10 cellular contexts compared by ENCODE assay signal in the genomic region with DNA sequence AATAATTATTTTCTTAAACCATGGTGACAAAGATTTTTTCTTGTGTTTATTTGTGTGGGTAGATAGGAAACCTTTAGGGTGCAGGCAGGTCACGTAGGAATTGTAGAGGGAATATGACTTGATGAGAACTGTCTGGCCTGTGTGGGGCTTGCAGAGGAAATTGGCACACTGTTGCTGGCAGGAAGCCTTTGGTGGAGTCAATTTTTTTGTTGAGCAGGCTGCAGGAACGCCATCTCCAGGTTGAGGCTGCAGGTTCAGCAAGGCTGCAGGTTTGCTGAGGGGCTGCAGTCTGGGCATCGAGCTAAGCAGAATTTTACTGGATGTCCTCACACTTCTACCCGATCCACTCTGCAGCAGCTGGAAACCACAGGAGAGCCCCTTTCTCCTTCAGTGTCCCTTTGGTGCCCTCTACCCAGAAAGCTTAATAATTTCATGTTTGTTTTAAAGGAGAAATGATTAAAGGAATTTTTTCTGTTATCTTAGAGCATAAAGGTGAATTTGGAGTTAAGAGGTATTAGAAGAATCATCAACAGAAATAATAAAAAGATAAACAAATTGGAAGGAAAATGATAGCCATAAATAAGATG. TPM values are rescaled to one million over a fixed set of nuclear protein-coding genes. Genes with fewer than 3 reads are reported as not detected.
DNase-seq lines count a peak whose midpoint lies in the region; ATAC-seq and TF ChIP-seq lines count a peak whose summit lies in the region.
"Had no signal": no experiment of that assay in that cellular context is flagged by ENCODE, and none has a peak within 500 bp of the region (broad histone marks: within the 10 kb centered on the region; RNA-seq: fewer than 3 reads in every experiment).

No MANE protein-coding gene starts in this region.

- H3K9ac ChIP-seq in HCT116 (ENCODE audit: low read length): no peak overlapping the region

- H3K27me3 ChIP-seq in HCT116 (ENCODE audit: insufficient read depth, low read length) (no peaks in the 10 kb centered on the region), brain microvascular endothelial cell (replicated peaks) (no peaks in the 10 kb centered on the region)

- POLR2A ChIA-PET in HCT116 (lab: Charles Lee): no interaction called here

- H3K9me3 ChIP-seq in HCT116 (ENCODE audit: control insufficient read depth in 1 of 2, insufficient read depth in 1 of 2, low read depth in 1 of 2, low read length in 2 of 2): 0 out of 4 replicates have a peak, but pooled peaks cover 0 to 3% of the 10 kb centered on the region in 2 experiments

- TF ChIP-seq CTCF in AG10803 (conservative IDR thresholded peaks at IDR 0.05; ENCODE audit: low read length): peak; percentile 20
- no peak for TF ChIP-seq CTCF in HCT116 (IDR thresholded peaks at IDR 0.05 in 2 of 3, conservative IDR thresholded peaks at IDR 0.05 in 1 of 3; ENCODE audit: borderline replicate concordance in 1 of 3, insufficient read depth in 1 of 3, low read depth in 2 of 3, low read length in 2 of 3)
- TF ChIP-seq CTCF in brain microvascular endothelial cell (IDR thresholded peaks at IDR 0.05; ENCODE audit: low read depth, low read length, missing control alignments): peak; percentile 25

- RAD21 ChIA-PET in HCT116 (lab: Charles Lee; ENCODE audit: low non-redundant PET in 1 of 2, low total read pairs in 2 of 2, uncharacterized antibody in 2 of 2, unreplicated experiment in 2 of 2): no interaction called here

- H3K36me3 ChIP-seq in HCT116 (ENCODE audit: control insufficient read depth in 1 of 2, insufficient read depth in 2 of 2, low read length in 2 of 2) (no peaks in the 10 kb centered on the region), brain microvascular endothelial cell (replicated peaks) (no peaks in the 10 kb centered on the region)

- H3K4me2 ChIP-seq in HCT116 (ENCODE audit: low read length): no peak overlapping the region

- H3K36me3 Mint-ChIP-seq in effector memory CD8-positive, alpha-beta T cell (ENCODE audit: insufficient read depth): peaks cover 2% of the 10 kb centered on the region
- no peaks in the 10 kb centered on the region for H3K36me3 Mint-ChIP-seq in activated naive CD4-positive, alpha-beta T cell treated with anti-CD3 and anti-CD28 coated beads, Interleukin-2, amount 10 ng/mL, durations not matched to agents 7 days and 5 days

- H3K27ac ChIP-seq in HCT116 (ENCODE audit: low read depth, low read length): no peak overlapping the region
- H3K27ac ChIP-seq in brain microvascular endothelial cell: no peak overlapping the region

- no peak overlapping the region for H3K4me3 Mint-ChIP-seq in effector memory CD8-positive, alpha-beta T cell
- no peak overlapping the region for H3K4me3 Mint-ChIP-seq in activated naive CD4-positive, alpha-beta T cell treated with anti-CD3 and anti-CD28 coated beads, Interleukin-2, amount 10 ng/mL, durations not matched to agents 7 days and 5 days
- H3K4me3 Mint-ChIP-seq: brain had no signal

- intact Hi-C loops in HCT116 (cut with micrococcal nuclease): no loop called here

- H3K4me1 ChIP-seq in HCT116 (ENCODE audit: control insufficient read depth in 1 of 2, insufficient read depth in 2 of 2, low read length in 2 of 2): no peaks in the 10 kb centered on the region

- no peak overlapping the region for H3K27ac Mint-ChIP-seq in effector memory CD8-positive, alpha-beta T cell
- H3K27ac Mint-ChIP-seq in activated naive CD4-positive, alpha-beta T cell treated with anti-CD3 and anti-CD28 coated beads, Interleukin-2, amount 10 ng/mL, durations not matched to agents 7 days and 5 days: no peak overlapping the region
- H3K27ac Mint-ChIP-seq: brain had no signal

- TF ChIP-seq POLR2A in HCT116 (IDR thresholded peaks at IDR 0.05; ENCODE audit: borderline replicate concordance, extremely low read depth, insufficient read depth, insufficient read length): no peak

- H3K4me1 Mint-ChIP-seq in effector memory CD8-positive, alpha-beta T cell (ENCODE audit: low read depth in 2 of 2): no peaks in the 10 kb centered on the region
- no peaks in the 10 kb centered on the region for H3K4me1 Mint-ChIP-seq in activated naive CD4-positive, alpha-beta T cell treated with anti-CD3 and anti-CD28 coated beads, Interleukin-2, amount 10 ng/mL, durations not matched to agents 7 days and 5 days
- H3K4me1 Mint-ChIP-seq: brain had no signal

- CTCF ChIA-PET in HCT116 (lab: Charles Lee): interaction anchor here (1.0 kb wide), 1 partner anchor 523 kb away, joined by 3 read pairs; no protein-coding TSS in a partner anchor
- CTCF ChIA-PET in activated naive CD4-positive, alpha-beta T cell treated with anti-CD3 and anti-CD28 coated beads, Interleukin-2, amount 10 ng/mL, durations not matched to agents 7 days and 5 days (lab: Charles Lee): no interaction called here

- peaks cover 0 to 8% of the 10 kb centered on the region in 2 donors for H3K9me3 Mint-ChIP-seq in effector memory CD8-positive, alpha-beta T cell
- peaks cover 5% of the 10 kb centered on the region for H3K9me3 Mint-ChIP-seq in activated naive CD4-positive, alpha-beta T cell treated with anti-CD3 and anti-CD28 coated beads, Interleukin-2, amount 10 ng/mL, durations not matched to agents 7 days and 5 days

- H4K20me1 ChIP-seq in HCT116 (ENCODE audit: insufficient read depth): no peaks in the 10 kb centered on the region

- 0 out of 2 replicates have a peak, but pooled peaks have one; percentile 30 for ATAC-seq in HCT116
- ATAC-seq in effector memory CD8-positive, alpha-beta T cell (replicated peaks): no peak

- H3K4me3 ChIP-seq in AG10803 (ENCODE audit: low read length) (no peak overlapping the region), HCT116 (replicated peaks in 1 of 2; ENCODE audit: low read depth in 1 of 2, low read length in 2 of 2) (no peak overlapping the region), brain microvascular endothelial cell (ENCODE audit: low read depth, low read length) (no peak overlapping the region)

- peaks cover 11 to 28% of the 10 kb centered on the region in 2 donors for H3K27me3 Mint-ChIP-seq in effector memory CD8-positive, alpha-beta T cell
- peaks cover 3% of the 10 kb centered on the region for H3K27me3 Mint-ChIP-seq in activated naive CD4-positive, alpha-beta T cell treated with anti-CD3 and anti-CD28 coated beads, Interleukin-2, amount 10 ng/mL, durations not matched to agents 7 days and 5 days
- H3K27me3 Mint-ChIP-seq: brain had no signal

- peaks cover 20% of the 10 kb centered on the region for H3K79me2 ChIP-seq in HCT116 (ENCODE audit: insufficient read depth, low read length)

- BruUV-seq in HCT116 (replicated peaks; lab: Mats Ljungman, UMichigan): no TSS peak

- in situ Hi-C loops in brain microvascular endothelial cell (cut with HindIII; ENCODE audit: low pct_ligation_motif_present, low sequenced_read_pairs): no loop called here

- H3K9me2 ChIP-seq in HCT116 (ENCODE audit: insufficient read depth): no peaks in the 10 kb centered on the region

- peak; percentile 34 for DNase-seq in AG10803 (ENCODE audit: low read depth)
- DNase-seq in HCT116 (ENCODE audit: low read depth, low spot score): no peak
- no peak for DNase-seq in brain microvascular endothelial cell
- DNase-seq in iPS-NIHi11 (ENCODE audit: low spot score): peak; percentile 18
- DNase-seq in ureter (ENCODE audit: low spot score): no peak
- DNase-seq in effector memory CD8-positive, alpha-beta T cell: no peak
- no peak for DNase-seq in activated CD4-positive, alpha-beta T cell treated with anti-CD3 and anti-CD28 coated beads, Interleukin-2, amount 50 U/mL, for 48 hours
- no peak for DNase-seq in activated naive CD4-positive, alpha-beta T cell treated with anti-CD3 and anti-CD28 coated beads, Interleukin-2, amount 10 ng/mL, durations not matched to agents 7 days and 5 days
- DNase-seq: GF-D8 had no signal

- TF ChIP-seq RAD21 in HCT116 (IDR thresholded peaks at IDR 0.05; ENCODE audit: low read depth): no peak

- H2AFZ ChIP-seq in HCT116 (ENCODE audit: low read depth, low read length, poor library complexity, severe bottlenecking): no peak overlapping the region

TF ChIP-seq in HCT116, 20 proteins besides CTCF, POLR2A, EP300 and RAD21 (continues in another document):
- TF ChIP-seq SRF (IDR thresholded peaks at IDR 0.05; ENCODE audit: low read depth) (no peak), ELF1 (IDR thresholded peaks at IDR 0.05; ENCODE audit: borderline replicate concordance, low read depth) (no peak), EZH2 (IDR thresholded peaks at IDR 0.05) (no peak), ZNF274 (IDR thresholded peaks at IDR 0.05; ENCODE audit: low read depth, low read length) (no peak), SP1 (IDR thresholded peaks at IDR 0.05; ENCODE audit: low read depth) (no peak), ZBTB33 (IDR thresholded peaks at IDR 0.05; ENCODE audit: extremely low read depth, insufficient replicate concordance, low read length) (no peak), ZFX (IDR thresholded peaks at IDR 0.05) (no peak), CBX3 (IDR thresholded peaks at IDR 0.05; ENCODE audit: low read depth) (no peak), EGR1 (IDR thresholded peaks at IDR 0.05; ENCODE audit: low read depth) (no peak), CEBPB (IDR thresholded peaks at IDR 0.05; ENCODE audit: low read depth) (no peak), TCF7L2 (IDR thresholded peaks at IDR 0.05; ENCODE audit: borderline replicate concordance, extremely low read depth, insufficient read depth, insufficient read length) (no peak), JUND (IDR thresholded peaks at IDR 0.05) (no peak)
- TF ChIP-seq, protein P1, sequence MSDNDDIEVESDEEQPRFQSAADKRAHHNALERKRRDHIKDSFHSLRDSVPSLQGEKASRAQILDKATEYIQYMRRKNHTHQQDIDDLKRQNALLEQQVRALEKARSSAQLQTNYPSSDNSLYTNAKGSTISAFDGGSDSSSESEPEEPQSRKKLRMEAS (IDR thresholded peaks at IDR 0.05): no peak
- TF ChIP-seq, protein P2, sequence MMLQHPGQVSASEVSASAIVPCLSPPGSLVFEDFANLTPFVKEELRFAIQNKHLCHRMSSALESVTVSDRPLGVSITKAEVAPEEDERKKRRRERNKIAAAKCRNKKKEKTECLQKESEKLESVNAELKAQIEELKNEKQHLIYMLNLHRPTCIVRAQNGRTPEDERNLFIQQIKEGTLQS (IDR thresholded peaks at IDR 0.05): no peak

RNA-seq across cellular contexts. Expression of gene TBC1D12, which starts 37.0 kb away (rescaled TPM):
- total RNA-seq in HCT116 (2021; ENCODE audit: unreplicated experiment): 7.1 TPM
- polyA plus RNA-seq in HCT116 (2012): 2.5 and 3.0 TPM in 2 replicates
- 11.9 TPM for total RNA-seq in ureter

Comparison
In these comparisons a context has a peak if more than half of its experiments do, and no peak if none do; other contexts are left out.
1. DNase-seq: peak in AG10803 (single experiment) and iPS-NIHi11 (single experiment); none in HCT116 (single experiment), brain microvascular endothelial cell (single experiment), ureter (single experiment), effector memory CD8-positive, alpha-beta T cell (0 of 3), activated CD4-positive, alpha-beta T cell treated with anti-CD3 and anti-CD28 coated beads, Interleukin-2, amount 50 U/mL, for 48 hours (0 of 2) and activated naive CD4-positive, alpha-beta T cell treated with anti-CD3 and anti-CD28 coated beads, Interleukin-2, amount 10 ng/mL, durations not matched to agents 7 days and 5 days (single experiment).
2. CTCF ChIP-seq: peak in AG10803 (single experiment) and brain microvascular endothelial cell (single experiment); none in HCT116 (0 of 3).